In the genomic region with DNA sequence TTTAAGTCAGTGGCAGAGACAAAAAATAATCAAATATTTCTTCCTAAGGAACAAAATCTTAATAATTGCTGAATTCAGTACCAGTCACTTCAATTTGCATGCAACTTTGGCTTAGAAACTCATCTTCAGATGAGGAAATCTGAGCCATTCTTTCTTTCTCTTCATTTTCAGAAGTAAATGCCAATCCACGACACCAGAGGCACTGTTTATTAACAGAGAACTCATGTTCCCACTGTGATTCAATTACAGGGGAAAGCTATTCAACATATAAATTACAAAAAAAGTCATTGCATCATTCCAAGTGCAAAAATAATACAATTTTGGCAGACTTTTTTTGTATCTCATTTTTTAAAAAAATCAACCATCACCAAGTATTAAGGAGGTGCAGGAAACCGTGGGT, we compare ENCODE assay signal across 18 cellular contexts.
A peak's percentile ranks its signal among the peaks of the same experiment; 100 is the strongest.
DNase-seq lines count a peak whose midpoint lies in the region; ATAC-seq and TF ChIP-seq lines count a peak whose summit lies in the region.
"Had no signal": no experiment of that assay in that cellular context is flagged by ENCODE, and none has a peak within 500 bp of the region (broad histone marks: within the 10 kb centered on the region; RNA-seq: fewer than 3 reads in every experiment).

No MANE protein-coding gene starts in this region.

- H3K4me1 Mint-ChIP-seq in type B pancreatic cell (ENCODE audit: unreplicated experiment), result peaks cover 7% of the 10 kb centered on the region
- H3K4me1 Mint-ChIP-seq in immature natural killer cell, result no peaks in the 10 kb centered on the region
- H3K4me1 Mint-ChIP-seq: IgD-negative memory B cell had no signal

- H2BK120ac ChIP-seq in IMR-90 (ENCODE audit: low read depth, low read length), result no peak overlapping the region

- H3K23ac ChIP-seq in IMR-90 (ENCODE audit: low read depth, low read length), result no peak overlapping the region

- no TSS peak for BruUV-seq in IMR-90 (replicated peaks; lab: Mats Ljungman, UMichigan)

- H4K5ac ChIP-seq in IMR-90 (ENCODE audit: low read depth, low read length), result no peak overlapping the region

- H3K27ac Mint-ChIP-seq in type B pancreatic cell, result no peak overlapping the region
- H3K27ac Mint-ChIP-seq in immature natural killer cell, result no peak overlapping the region

- no peaks in the 10 kb centered on the region for H4K20me1 ChIP-seq in IMR-90 (ENCODE audit: insufficient read depth, low read length)

- H3K9me1 ChIP-seq in IMR-90 (ENCODE audit: insufficient read depth, low read length), result no peaks in the 10 kb centered on the region

- TF ChIP-seq CTCF in IMR-90 (conservative IDR thresholded peaks at IDR 0.05; ENCODE audit: low read depth, low read length) (peak; percentile 19; the same call in 1 of the 2 replicates), astrocyte of the cerebellum (IDR thresholded peaks at IDR 0.05; ENCODE audit: low read depth, low read length, missing control alignments) (peak; percentile 13), type B pancreatic cell (conservative IDR thresholded peaks at IDR 0.05) (peak; percentile 32)

- H4K8ac ChIP-seq in IMR-90 (ENCODE audit: low read depth in 2 of 2, low read length in 2 of 2), result no peak overlapping the region

- H3K4me3 ChIP-seq in IMR-90 (ENCODE audit: insufficient read depth, low read depth, low read length) (no peak overlapping the region), astrocyte of the cerebellum (ENCODE audit: low read depth, low read length) (no peak overlapping the region)
- H3K4me3 ChIP-seq: SJSA1 had no signal

- no peaks in the 10 kb centered on the region for H3K36me3 ChIP-seq in IMR-90 (ENCODE audit: control insufficient read depth, insufficient read depth, low read length)
- H3K36me3 ChIP-seq: SJSA1 had no signal

- CTCF ChIA-PET in IMR-90 (lab: Yijun Ruan, JAX), result interaction anchor here (0.5 to 1.3 kb wide), 2 partner anchors 18 to 1408 kb away, joined by 3 to 4 read pairs; no protein-coding TSS in a partner anchor

- H3K9ac ChIP-seq in IMR-90 (ENCODE audit: low read depth, low read length), result no peak overlapping the region

- H3K36me3 Mint-ChIP-seq in type B pancreatic cell, result no peaks in the 10 kb centered on the region
- no peaks in the 10 kb centered on the region for H3K36me3 Mint-ChIP-seq in immature natural killer cell
- H3K36me3 Mint-ChIP-seq: IgD-negative memory B cell had no signal

- no peak overlapping the region for H3K4me2 ChIP-seq in IMR-90 (ENCODE audit: low read depth, low read length)

- H3K27me3 ChIP-seq in IMR-90 (ENCODE audit: control insufficient read depth, insufficient read depth, low read length), result peaks cover 3% of the 10 kb centered on the region; the same call in 1 of the 2 replicates
- H3K27me3 ChIP-seq: SJSA1 had no signal

- H3K18ac ChIP-seq in IMR-90 (ENCODE audit: low read depth, low read length), result no peak overlapping the region

- H2BK20ac ChIP-seq in IMR-90 (ENCODE audit: low read depth, low read length), result no peak overlapping the region

- no peak overlapping the region for H3K4ac ChIP-seq in IMR-90 (ENCODE audit: low read depth, low read length)

- dilution Hi-C loops in IMR-90 (cut with HindIII; ENCODE audit: low sequenced_read_pairs, unreplicated experiment), result no loop called here

- no peak for TF ChIP-seq POLR2A in IMR-90 (IDR thresholded peaks at IDR 0.05; ENCODE audit: low read depth, low read length)

- no peak overlapping the region for H3K14ac ChIP-seq in IMR-90 (replicated peaks; ENCODE audit: low read depth, low read length)

- POLR2A ChIA-PET in IMR-90 (lab: Charles Lee; ENCODE audit: unreplicated experiment), result no interaction called here

- no peak overlapping the region for H2AFZ ChIP-seq in IMR-90 (replicated peaks; ENCODE audit: low read length, poor library complexity)

- DNase-seq in IMR-90 (peak; percentile 8), astrocyte of the cerebellum (ENCODE audit: low read depth) (no peak), fibroblast of peridontal ligament (ENCODE audit: extremely low read depth) (peak; percentile 56), type B pancreatic cell (ENCODE audit: extremely low spot score, unreplicated experiment) (no peak), NCI-H2107 treated with DMSO at 0.1 percent for 48 hours (lab: John Stamatoyannopoulos, UW; ENCODE audit: unreplicated experiment) (no peak), immature natural killer cell (no peak)
- no peak for DNase-seq in stimulated activated CD4-positive, alpha-beta T cell treated with anti-CD3 and anti-CD28 coated beads, Interleukin-15, amount 100 ng/mL, for 24 hours
- DNase-seq: ACHN, AML-193, H7, Karpas-422, NCI-H1105, NCI-H2081 treated with DMSO at 0.1 percent for 48 hours, NCI-H510A, NCI-H82 had no signal

- in situ Hi-C loops in IMR-90 (cut with MboI; ENCODE audit: low sequenced_read_pairs) (no loop called here), astrocyte of the cerebellum (cut with HindIII; ENCODE audit: low sequenced_read_pairs) (no loop called here)

- H2BK15ac ChIP-seq in IMR-90 (ENCODE audit: low read depth, low read length), result no peak overlapping the region

- H3K56ac ChIP-seq in IMR-90 (ENCODE audit: extremely low read depth, insufficient read depth, low read length), result no peak overlapping the region

- H2AK9ac ChIP-seq in IMR-90 (replicated peaks; ENCODE audit: low read depth, low read length, poor library complexity), result no peak overlapping the region

- H3K9me3 Mint-ChIP-seq in type B pancreatic cell (no peaks in the 10 kb centered on the region), immature natural killer cell (peaks cover 0 to 14% (median 0%) of the 10 kb centered on the region in 6 donors)

- H3K9me3 ChIP-seq in IMR-90 (ENCODE audit: control insufficient read depth, insufficient read depth, low read length), result peaks cover 7% of the 10 kb centered on the region; the same call in 1 of the 2 replicates
- H3K9me3 ChIP-seq: SJSA1 had no signal

- peaks cover 5% of the 10 kb centered on the region; the same call in 1 of the 2 replicates for H3K4me1 ChIP-seq in IMR-90 (ENCODE audit: control insufficient read depth, insufficient read depth, low read length)

- no peak overlapping the region for H3K27ac ChIP-seq in IMR-90 (ENCODE audit: insufficient read depth, low read length)
- H3K27ac ChIP-seq: C4-2B, SJSA1 had no signal

- no peak overlapping the region for H2BK5ac ChIP-seq in IMR-90 (ENCODE audit: low read depth, low read length, poor library complexity, severe bottlenecking)

- 0% methylated on average over 1 of the region's 2 CpGs; no CpG with 5 or more reads in 1 of the 2 experiments for WGBS in IMR-90 (ENCODE audit: extremely low coverage in 2 of 2, insufficient read length in 1 of 2), 2 experiments

- ATAC-seq in IMR-90 (ENCODE audit: low read depth), result no peak

- H3K27me3 Mint-ChIP-seq in type B pancreatic cell (peaks cover 38% of the 10 kb centered on the region), immature natural killer cell (ENCODE audit: low read depth in 3 of 3) (peaks cover 4 to 14% (median 9%) of the 10 kb centered on the region in 3 donors)

- no peak overlapping the region for H2AK5ac ChIP-seq in IMR-90 (ENCODE audit: low read depth, low read length)

- H3K4me3 Mint-ChIP-seq in type B pancreatic cell (no peak overlapping the region), immature natural killer cell (no peak overlapping the region)
- H3K4me3 Mint-ChIP-seq: IgD-negative memory B cell had no signal

- intact Hi-C loops in IMR-90 (cut with micrococcal nuclease), result no loop called here

- TF ChIP-seq RAD21 in IMR-90 (IDR thresholded peaks at IDR 0.05; ENCODE audit: low read length), result no peak

- no peaks in the 10 kb centered on the region for H3K79me1 ChIP-seq in IMR-90 (ENCODE audit: low read depth in 1 of 2, low read length in 2 of 2)

- no peak overlapping the region for H4K91ac ChIP-seq in IMR-90 (ENCODE audit: insufficient read depth, low read depth, low read length)

TF ChIP-seq in IMR-90, 13 proteins besides CTCF, POLR2A, EP300 and RAD21:
- TF ChIP-seq MAFK (IDR thresholded peaks at IDR 0.05; ENCODE audit: low read depth, low read length) (no peak), RFX5 (IDR thresholded peaks at IDR 0.05; ENCODE audit: low read depth, low read length) (no peak), BHLHE40 (IDR thresholded peaks at IDR 0.05; ENCODE audit: low read depth, low read length) (no peak), CEBPB (IDR thresholded peaks at IDR 0.05; ENCODE audit: low read depth, low read length) (no peak), FOS (IDR thresholded peaks at IDR 0.05; ENCODE audit: low read depth, low read length) (no peak), RCOR1 (IDR thresholded peaks at IDR 0.05; ENCODE audit: insufficient replicate concordance, low read length) (no peak)
- TF ChIP-seq, protein P1, sequence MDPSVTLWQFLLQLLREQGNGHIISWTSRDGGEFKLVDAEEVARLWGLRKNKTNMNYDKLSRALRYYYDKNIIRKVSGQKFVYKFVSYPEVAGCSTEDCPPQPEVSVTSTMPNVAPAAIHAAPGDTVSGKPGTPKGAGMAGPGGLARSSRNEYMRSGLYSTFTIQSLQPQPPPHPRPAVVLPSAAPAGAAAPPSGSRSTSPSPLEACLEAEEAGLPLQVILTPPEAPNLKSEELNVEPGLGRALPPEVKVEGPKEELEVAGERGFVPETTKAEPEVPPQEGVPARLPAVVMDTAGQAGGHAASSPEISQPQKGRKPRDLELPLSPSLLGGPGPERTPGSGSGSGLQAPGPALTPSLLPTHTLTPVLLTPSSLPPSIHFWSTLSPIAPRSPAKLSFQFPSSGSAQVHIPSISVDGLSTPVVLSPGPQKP (IDR thresholded peaks at IDR 0.05; ENCODE audit: borderline replicate concordance, low read depth, low read length), result no peak
- TF ChIP-seq, protein P2, sequence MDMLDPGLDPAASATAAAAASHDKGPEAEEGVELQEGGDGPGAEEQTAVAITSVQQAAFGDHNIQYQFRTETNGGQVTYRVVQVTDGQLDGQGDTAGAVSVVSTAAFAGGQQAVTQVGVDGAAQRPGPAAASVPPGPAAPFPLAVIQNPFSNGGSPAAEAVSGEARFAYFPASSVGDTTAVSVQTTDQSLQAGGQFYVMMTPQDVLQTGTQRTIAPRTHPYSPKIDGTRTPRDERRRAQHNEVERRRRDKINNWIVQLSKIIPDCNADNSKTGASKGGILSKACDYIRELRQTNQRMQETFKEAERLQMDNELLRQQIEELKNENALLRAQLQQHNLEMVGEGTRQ (IDR thresholded peaks at IDR 0.05; ENCODE audit: low read depth, low read length), result no peak
TF ChIP-seq in IMR-90: peak in this region for 0.

Comparison
In these comparisons a context has a peak if more than half of its experiments do, and no peak if none do; other contexts are left out.
1. DNase-seq: peak in IMR-90 (single experiment) and fibroblast of peridontal ligament (single experiment); none in astrocyte of the cerebellum (single experiment), type B pancreatic cell (single experiment), stimulated activated CD4-positive, alpha-beta T cell treated with anti-CD3 and anti-CD28 coated beads, Interleukin-15, amount 100 ng/mL, for 24 hours (single experiment), NCI-H2107 treated with DMSO at 0.1 percent for 48 hours (single experiment) and immature natural killer cell (0 of 3).
2. Peak in every context shown above with its lines, with median percentiles within 50 percentile points of each other: CTCF ChIP-seq.